Comparison of ENCODE assay signal across 22 cellular contexts in the genomic region with DNA sequence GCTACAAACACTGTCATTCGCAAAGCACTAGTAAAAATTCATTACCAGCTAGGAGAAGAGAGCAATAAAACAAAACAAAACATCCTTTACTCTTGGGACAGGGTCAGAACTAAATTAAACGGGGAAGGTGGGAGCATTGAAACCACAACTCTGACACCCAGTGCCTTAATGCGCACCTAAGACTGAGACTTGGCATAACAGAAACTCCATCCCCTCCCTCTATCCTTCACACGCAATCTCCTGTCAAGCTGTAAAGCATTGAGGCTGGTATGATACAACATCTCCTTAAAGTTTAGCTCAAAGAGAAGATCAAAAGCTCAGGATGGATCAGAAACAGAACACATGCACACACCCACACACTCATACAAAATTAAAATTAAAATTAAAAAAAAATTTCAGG.
"Had no signal": no experiment of that assay in that cellular context is flagged by ENCODE, and none has a peak within 500 bp of the region (broad histone marks: within the 10 kb centered on the region; RNA-seq: fewer than 3 reads in every experiment).

No MANE protein-coding gene starts in this region.

- H3K4me1 ChIP-seq: left lung, right atrium auricular region, right lobe of liver, spleen, suprapubic skin, tibial artery, uterus had no signal

- H3K27me3 ChIP-seq: left lung, ovary, right atrium auricular region, right lobe of liver, spleen, suprapubic skin, tibial artery, uterus had no signal

- DNase-seq: hippocampal formation; kidney glomerular epithelial cell; left cardiac atrium; left lung; mesendoderm; naive B cell; natural killer cell; ovary; right lobe of liver; spleen; stimulated activated CD4-positive, alpha-beta T cell treated with anti-CD3 and anti-CD28 coated beads, Interleukin-4, amount 100 ng/mL, for 24 hours; stimulated activated naive CD4-positive, alpha-beta T cell; tibial artery; trophoblast cell; uterus had no signal

- FAIRE-seq: keratinocyte had no signal

- H3K27ac ChIP-seq: left lung, ovary, right atrium auricular region, right lobe of liver, skin epidermis, spleen, suprapubic skin, thoracic aorta, tibial artery, uterus had no signal

- ATAC-seq: left cardiac atrium; left lung; natural killer cell; right lobe of liver; stimulated activated effector memory CD8-positive, alpha-beta T cell treated with anti-CD3 and anti-CD28 coated beads, Interleukin-12 subunit alpha, Interleukin-12 subunit beta, amount 100 ng/mL, for 72 hours had no signal

- H3K4me3 ChIP-seq: left lung, lung, ovary, right atrium auricular region, right lobe of liver, skin epidermis, spleen, suprapubic skin, thoracic aorta, tibial artery, uterus had no signal

- H3K9me3 ChIP-seq: ovary, right atrium auricular region, right lobe of liver, suprapubic skin, thoracic aorta, tibial artery, uterus had no signal

- H3K36me3 ChIP-seq: left lung, ovary, right atrium auricular region, right lobe of liver, spleen, suprapubic skin, thoracic aorta, tibial artery, uterus had no signal
